25 cellular contexts compared by ENCODE assay signal in the genomic region with DNA sequence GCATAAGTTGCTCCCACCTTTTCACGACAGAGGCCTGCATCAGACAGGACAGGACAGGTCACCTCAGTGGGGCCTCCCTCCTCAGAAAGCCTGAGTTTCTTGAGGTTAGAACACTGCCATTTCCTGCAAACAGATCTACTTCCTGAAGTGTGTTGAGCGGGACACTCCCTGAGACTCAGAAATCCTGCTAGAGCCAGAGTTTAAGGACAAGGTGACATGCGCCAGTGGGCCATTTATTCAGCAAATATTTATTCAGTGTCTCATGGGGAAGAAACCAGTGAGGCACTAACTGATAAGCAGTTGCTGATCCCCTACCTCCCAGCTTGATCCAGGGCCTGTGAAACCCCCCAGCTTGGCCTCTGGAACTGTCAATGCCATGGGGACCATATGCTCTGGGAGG.
DNase-seq lines count a peak whose midpoint lies in the region; ATAC-seq, FAIRE-seq and TF ChIP-seq lines count a peak whose summit lies in the region.
"Had no signal": no experiment of that assay in that cellular context is flagged by ENCODE, and none has a peak within 500 bp of the region (broad histone marks: within the 10 kb centered on the region; RNA-seq: fewer than 3 reads in every experiment).

No MANE protein-coding gene starts in this region.

- H3F3A ChIP-seq in smooth muscle cell (ENCODE audit: low read depth), result no peaks in the 10 kb centered on the region

- no peak overlapping the region for H2BK120ac ChIP-seq in mesendoderm (ENCODE audit: low read depth, low read length)

- H3K79me1 ChIP-seq in mesendoderm (ENCODE audit: low read length), result no peaks in the 10 kb centered on the region

- no peak overlapping the region for H4K8ac ChIP-seq in mesendoderm (ENCODE audit: low read depth, low read length)

- H3K27ac Mint-ChIP-seq in activated T-helper 17 cell treated with anti-CD3 and anti-CD28 coated beads, Interleukin-2, amount 50 U/mL, for 72 hours, result peak overlapping the region; percentile 31
- H3K27ac Mint-ChIP-seq: activated naive CD4-positive, alpha-beta T cell treated with anti-CD3 and anti-CD28 coated beads, Interleukin-2, amount 50 U/mL, for 72 hours; CD8-positive, alpha-beta memory T cell; GM23338; immature natural killer cell had no signal

- no peaks in the 10 kb centered on the region for H3K9me3 ChIP-seq in smooth muscle cell (replicated peaks; ENCODE audit: low read depth)
- H3K9me3 ChIP-seq in ovary, result no peaks in the 10 kb centered on the region
- H3K9me3 ChIP-seq: heart left ventricle, MG63, SK-N-SH had no signal

- no peaks in the 10 kb centered on the region for H3K36me3 Mint-ChIP-seq in activated T-helper 17 cell treated with anti-CD3 and anti-CD28 coated beads, Interleukin-2, amount 50 U/mL, for 72 hours (ENCODE audit: low read depth)
- H3K36me3 Mint-ChIP-seq: activated naive CD4-positive, alpha-beta T cell treated with anti-CD3 and anti-CD28 coated beads, Interleukin-2, amount 50 U/mL, for 72 hours; CD8-positive, alpha-beta memory T cell; immature natural killer cell had no signal

- no peak overlapping the region for H3K23ac ChIP-seq in mesendoderm (ENCODE audit: low read length)

- TF ChIP-seq CTCF in smooth muscle cell (IDR thresholded peaks at IDR 0.05; ENCODE audit: borderline replicate concordance, insufficient read depth, poor library complexity, severe bottlenecking) (no peak), ovary (IDR thresholded peaks at IDR 0.05) (no peak)

- WGBS in mesendoderm (ENCODE audit: extremely low coverage, insufficient coverage, low lambda C conversion rate), result no CpG with 5 or more reads among the region's 3 CpGs
- 59% methylated on average over 3 of the region's 3 CpGs for WGBS in smooth muscle cell (ENCODE audit: low lambda C conversion rate)
- WGBS in ovary, 3 donors, result 87 to 94% (median 88%) methylated on average over 3 of the region's 3 CpGs

- intact Hi-C loops in ovary (cut with DNase I), result no loop called here

- H3K4me3 ChIP-seq in mesendoderm (ENCODE audit: low read length), result no peak overlapping the region
- H3K4me3 ChIP-seq in smooth muscle cell, result no peak overlapping the region
- no peak overlapping the region for H3K4me3 ChIP-seq in ovary
- H3K4me3 ChIP-seq: GM23338, heart left ventricle, MG63 had no signal

- no peak overlapping the region for H2AK5ac ChIP-seq in mesendoderm (ENCODE audit: low read length)

- H4K5ac ChIP-seq in mesendoderm (ENCODE audit: low read length), result no peak overlapping the region

- no peak overlapping the region for H3K18ac ChIP-seq in mesendoderm (ENCODE audit: low read length)

- no peak overlapping the region for H3K9ac ChIP-seq in mesendoderm (ENCODE audit: low read length)
- H3K9ac ChIP-seq in smooth muscle cell (ENCODE audit: low read depth), result no peak overlapping the region
- H3K9ac ChIP-seq: SK-N-SH had no signal

- no peaks in the 10 kb centered on the region for H3K4me1 Mint-ChIP-seq in activated T-helper 17 cell treated with anti-CD3 and anti-CD28 coated beads, Interleukin-2, amount 50 U/mL, for 72 hours
- H3K4me1 Mint-ChIP-seq: CD8-positive, alpha-beta memory T cell; GM23338; immature natural killer cell had no signal

- no peak overlapping the region for H2BK5ac ChIP-seq in mesendoderm (ENCODE audit: low read length)

- H3K27me3 ChIP-seq in mesendoderm (ENCODE audit: insufficient read depth, low read length, poor library complexity) (no peaks in the 10 kb centered on the region), smooth muscle cell (ENCODE audit: low read depth) (no peaks in the 10 kb centered on the region), ovary (no peaks in the 10 kb centered on the region)
- H3K27me3 ChIP-seq: heart left ventricle, MG63 had no signal

- H3K36me3 ChIP-seq in mesendoderm (ENCODE audit: control insufficient read depth, insufficient read depth, low read length) (no peaks in the 10 kb centered on the region), smooth muscle cell (ENCODE audit: low read depth) (no peaks in the 10 kb centered on the region), ovary (no peaks in the 10 kb centered on the region)
- H3K36me3 ChIP-seq: heart left ventricle, MG63 had no signal

- H3K4me1 ChIP-seq in mesendoderm (ENCODE audit: control insufficient read depth, low read depth, low read length) (peaks cover 2% of the 10 kb centered on the region), smooth muscle cell (ENCODE audit: low read depth) (no peaks in the 10 kb centered on the region), ovary (ENCODE audit: insufficient read depth) (no peaks in the 10 kb centered on the region)

- no peak overlapping the region for H3K4me2 ChIP-seq in mesendoderm (ENCODE audit: low read length)
- peak overlapping the region; percentile 20 for H3K4me2 ChIP-seq in smooth muscle cell
- H3K4me2 ChIP-seq: GM23338, SK-N-SH had no signal

- TF ChIP-seq EP300 in ovary (IDR thresholded peaks at IDR 0.05), result no peak

- no peaks in the 10 kb centered on the region for H3K79me2 ChIP-seq in mesendoderm (ENCODE audit: control insufficient read depth, insufficient read depth, low read length)
- H3K79me2 ChIP-seq in smooth muscle cell (ENCODE audit: low read depth), result no peaks in the 10 kb centered on the region

- no peak overlapping the region for H3K4ac ChIP-seq in mesendoderm (ENCODE audit: low read depth, low read length)

- ATAC-seq in activated T-helper 17 cell treated with anti-CD3 and anti-CD28 coated beads, Interleukin-2, amount 50 U/mL, for 72 hours (replicated peaks), result no peak
- ATAC-seq: activated CD4-positive, CD25-positive, alpha-beta regulatory T cell treated with anti-CD3 and anti-CD28 coated beads, Interleukin-2, amount 50 U/mL, for 24 hours; activated naive CD4-positive, alpha-beta T cell treated with anti-CD3 and anti-CD28 coated beads, Interleukin-2, amount 50 U/mL, for 72 hours had no signal

- DNase-seq in HuH-7 (ENCODE audit: low spot score) (peak; percentile 65), mesendoderm (no peak), smooth muscle cell (lab: John Stamatoyannopoulos, UW; ENCODE audit: unreplicated experiment) (no peak), HCEC 1CT (no peak), GM12891 (ENCODE audit: insufficient read length, low spot score) (no peak), ovary (no peak)
- DNase-seq: activated CD8-positive, alpha-beta memory T cell treated with anti-CD3 and anti-CD28 coated beads for 24 hours; activated T-cell treated with anti-CD3 and anti-CD28 coated beads, Interleukin-2, amount 50 U/mL, for 48 hours; CD8-positive, alpha-beta memory T cell; EL; immature natural killer cell; MG63; NCI-H1436; SK-N-SH; stimulated activated CD4-positive, alpha-beta T cell treated with anti-CD3 and anti-CD28 coated beads, Interleukin-12 subunit alpha, Interleukin-12 subunit beta, amount 100 ng/mL, for 4 hours; substantia nigra; T-helper 9 cell had no signal

- no peaks in the 10 kb centered on the region for H3K9me3 Mint-ChIP-seq in activated T-helper 17 cell treated with anti-CD3 and anti-CD28 coated beads, Interleukin-2, amount 50 U/mL, for 72 hours
- H3K9me3 Mint-ChIP-seq: activated naive CD4-positive, alpha-beta T cell treated with anti-CD3 and anti-CD28 coated beads, Interleukin-2, amount 50 U/mL, for 72 hours; GM23338; immature natural killer cell; nephron had no signal

- H3K56ac ChIP-seq in mesendoderm (ENCODE audit: low read length), result peak overlapping the region; percentile 18

- no peaks in the 10 kb centered on the region for H3K27me3 Mint-ChIP-seq in activated T-helper 17 cell treated with anti-CD3 and anti-CD28 coated beads, Interleukin-2, amount 50 U/mL, for 72 hours
- H3K27me3 Mint-ChIP-seq: CD8-positive, alpha-beta memory T cell had no signal

- no peak overlapping the region for H2AFZ ChIP-seq in smooth muscle cell (ENCODE audit: low read depth)
- H2AFZ ChIP-seq: GM23338 had no signal

- no peak overlapping the region for H2BK15ac ChIP-seq in mesendoderm (replicated peaks; ENCODE audit: low read depth)

- H3K27ac ChIP-seq in mesendoderm (ENCODE audit: low read depth, low read length) (no peak overlapping the region), smooth muscle cell (ENCODE audit: low read depth) (peak overlapping the region; percentile 29), ovary (no peak overlapping the region)

- TF ChIP-seq POLR2A in GM12891 (IDR thresholded peaks at IDR 0.05; ENCODE audit: low read depth, low read length) (no peak), ovary (IDR thresholded peaks at IDR 0.05) (no peak)

- no peaks in the 10 kb centered on the region for H4K20me1 ChIP-seq in smooth muscle cell (ENCODE audit: low read depth)

- no peak overlapping the region for H3K4me3 Mint-ChIP-seq in activated T-helper 17 cell treated with anti-CD3 and anti-CD28 coated beads, Interleukin-2, amount 50 U/mL, for 72 hours
- H3K4me3 Mint-ChIP-seq: CD8-positive, alpha-beta memory T cell; GM23338; immature natural killer cell; nephron had no signal

- no peak for FAIRE-seq in GM12891 (lab: Jason Lieb, UNC)
- FAIRE-seq: GM18507, RCC 7860 had no signal

TF ChIP-seq in GM12891, 5 proteins besides CTCF, POLR2A, EP300 and RAD21:
- TF ChIP-seq POU2F2 (IDR thresholded peaks at IDR 0.05; ENCODE audit: low read depth, low read length) (no peak), TAF1 (IDR thresholded peaks at IDR 0.05; ENCODE audit: low read depth, low read length) (no peak), PAX5 (IDR thresholded peaks at IDR 0.05; ENCODE audit: insufficient read depth, low read length, severe bottlenecking) (no peak), SPI1 (IDR thresholded peaks at IDR 0.05; ENCODE audit: low read depth, low read length) (no peak), POLR2AphosphoS5 (IDR thresholded peaks at IDR 0.05; ENCODE audit: low read depth, low read length) (no peak)
